In the genomic region with DNA sequence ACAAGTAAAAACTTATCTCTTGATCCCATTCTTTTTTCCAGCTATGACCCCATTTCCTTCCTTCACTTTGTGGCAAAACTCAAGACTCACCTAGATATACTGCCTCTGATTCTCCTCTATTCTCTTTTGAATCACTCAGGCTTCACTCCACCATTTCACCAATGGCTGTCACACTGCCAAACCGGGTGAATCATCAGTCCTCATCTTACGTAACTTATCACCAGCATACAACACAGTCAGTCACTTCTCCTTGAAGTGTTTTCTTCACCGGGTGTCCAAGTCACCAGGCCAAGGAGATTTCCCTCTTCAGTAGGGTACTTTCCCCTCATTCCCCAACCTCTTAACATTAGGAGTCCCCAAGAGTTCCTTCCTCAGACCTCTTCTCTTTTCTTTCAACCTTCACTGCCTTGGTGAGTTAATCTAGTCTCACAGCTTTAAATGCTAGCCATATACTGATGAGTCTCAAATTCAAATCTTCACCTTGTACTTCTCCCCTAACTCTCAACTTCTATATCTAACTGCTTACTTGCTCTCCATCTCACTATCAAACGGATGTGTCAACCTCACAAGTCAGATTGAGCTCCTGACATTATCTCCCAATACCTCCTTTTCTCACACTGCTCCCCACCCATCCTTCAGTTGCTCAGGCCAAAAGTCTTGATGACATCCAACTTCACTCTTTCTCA, we compare ENCODE assay signal across 1 cellular context.
TF ChIP-seq lines count a peak whose summit lies in the region.

No MANE protein-coding gene starts in this region.

TF ChIP-seq in HCT116, 20 proteins besides CTCF, POLR2A, EP300 and RAD21 (continued from another document):
- TF ChIP-seq, protein P1, sequence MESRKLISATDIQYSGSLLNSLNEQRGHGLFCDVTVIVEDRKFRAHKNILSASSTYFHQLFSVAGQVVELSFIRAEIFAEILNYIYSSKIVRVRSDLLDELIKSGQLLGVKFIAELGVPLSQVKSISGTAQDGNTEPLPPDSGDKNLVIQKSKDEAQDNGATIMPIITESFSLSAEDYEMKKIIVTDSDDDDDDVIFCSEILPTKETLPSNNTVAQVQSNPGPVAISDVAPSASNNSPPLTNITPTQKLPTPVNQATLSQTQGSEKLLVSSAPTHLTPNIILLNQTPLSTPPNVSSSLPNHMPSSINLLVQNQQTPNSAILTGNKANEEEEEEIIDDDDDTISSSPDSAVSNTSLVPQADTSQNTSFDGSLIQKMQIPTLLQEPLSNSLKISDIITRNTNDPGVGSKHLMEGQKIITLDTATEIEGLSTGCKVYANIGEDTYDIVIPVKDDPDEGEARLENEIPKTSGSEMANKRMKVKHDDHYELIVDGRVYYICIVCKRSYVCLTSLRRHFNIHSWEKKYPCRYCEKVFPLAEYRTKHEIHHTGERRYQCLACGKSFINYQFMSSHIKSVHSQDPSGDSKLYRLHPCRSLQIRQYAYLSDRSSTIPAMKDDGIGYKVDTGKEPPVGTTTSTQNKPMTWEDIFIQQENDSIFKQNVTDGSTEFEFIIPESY (IDR thresholded peaks at IDR 0.05; ENCODE audit: extremely low read depth, insufficient replicate concordance, low read length) = no peak
- TF ChIP-seq ZNF274 (IDR thresholded peaks at IDR 0.05; ENCODE audit: low read depth, low read length) = no peak
- peak; percentile 87 for TF ChIP-seq CEBPB (IDR thresholded peaks at IDR 0.05; ENCODE audit: low read depth)
